9 cellular contexts compared by ENCODE assay signal in the genomic region with DNA sequence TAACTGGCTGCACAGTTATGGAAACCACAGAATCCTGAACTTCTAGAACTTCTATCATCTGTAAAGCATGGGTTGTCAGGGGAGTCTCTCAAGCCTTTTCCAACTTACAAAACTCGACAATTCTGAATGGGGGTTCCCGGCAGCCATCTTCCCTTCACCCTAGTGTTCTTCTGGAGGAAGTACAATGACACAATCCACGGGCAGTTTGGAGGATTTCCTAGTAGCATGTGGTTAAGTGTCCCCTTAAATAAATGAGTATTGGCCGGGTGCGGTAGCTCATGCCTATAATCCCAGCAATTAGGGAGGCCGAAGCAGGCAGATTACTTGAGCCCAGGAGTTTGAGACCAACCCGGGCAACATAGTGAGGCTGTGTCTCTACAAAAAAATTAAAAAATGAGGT. TPM values are rescaled to one million over a fixed set of nuclear protein-coding genes. Genes with fewer than 3 reads are reported as not detected.
A peak's percentile ranks its signal among the peaks of the same experiment; 100 is the strongest.
DNase-seq lines count a peak whose midpoint lies in the region; ATAC-seq, FAIRE-seq and TF ChIP-seq lines count a peak whose summit lies in the region.
"Had no signal": no experiment of that assay in that cellular context is flagged by ENCODE, and none has a peak within 500 bp of the region (broad histone marks: within the 10 kb centered on the region; RNA-seq: fewer than 3 reads in every experiment).

No MANE protein-coding gene starts in this region.

- no peaks in the 10 kb centered on the region for H3K9me2 ChIP-seq in Loucy (replicated peaks; ENCODE audit: low read depth, low read length)

- no peak for ATAC-seq in K562
- ATAC-seq in HG02759 (IDR thresholded peaks at IDR 0.05; ENCODE audit: unreplicated experiment): no peak
- no peak for ATAC-seq in GM18505 (IDR thresholded peaks at IDR 0.05; ENCODE audit: unreplicated experiment)
- ATAC-seq in GM21528 (IDR thresholded peaks at IDR 0.05; ENCODE audit: low FRiP score, unreplicated experiment): no peak

- no peak overlapping the region for H2AK5ac ChIP-seq in trophoblast cell (ENCODE audit: low read length)

- peak overlapping the region; percentile 70 for H3K4ac ChIP-seq in trophoblast cell (ENCODE audit: low read depth, low read length)

- DNase-seq in GM12864 (ENCODE audit: low read depth): peak; percentile 68
- peak in 1 of 4 experiments; percentile 14 for DNase-seq in K562 (ENCODE audit: extremely low read depth in 1 of 4, low spot score in 3 of 4)
- DNase-seq in trophoblast cell: peak in 1 of 2 donors; percentile 23
- DNase-seq: NCI-H2227 treated with DMSO at 0.1 percent for 48 hours had no signal

- no peak overlapping the region for H2BK120ac ChIP-seq in trophoblast cell (ENCODE audit: insufficient read depth, low read length, poor library complexity)

- H3K36me3 ChIP-seq in Loucy (ENCODE audit: insufficient read depth, low read length) (no peaks in the 10 kb centered on the region), K562 (ENCODE audit: control insufficient read depth, insufficient read depth, low read length) (no peaks in the 10 kb centered on the region), trophoblast cell (ENCODE audit: control insufficient read depth in 1 of 2, insufficient read depth in 2 of 2, low read length in 2 of 2) (peaks cover 0 to 2% of the 10 kb centered on the region in 2 experiments)

- peak; percentile 58 for TF ChIP-seq CTCF in GM12864 (IDR thresholded peaks at IDR 0.05; ENCODE audit: low read depth, low read length, missing control alignments)
- peak; percentile 35; the same call in 1 of the 2 replicates for TF ChIP-seq CTCF in Loucy (conservative IDR thresholded peaks at IDR 0.05; ENCODE audit: low read length)
- TF ChIP-seq CTCF in K562 (IDR thresholded peaks at IDR 0.05 in 2 of 3, conservative IDR thresholded peaks at IDR 0.05 in 1 of 3; ENCODE audit: insufficient read depth in 2 of 3, low read depth in 1 of 3, low read length in 3 of 3): 0 out of 6 replicates have a peak, but pooled peaks of 1 of the 3 experiments have one; percentile 20

- no TSS peak for BruUV-seq in K562 (replicated peaks; lab: Mats Ljungman, UMichigan)

- no peak for TF ChIP-seq EP300 in K562 (IDR thresholded peaks at IDR 0.05; ENCODE audit: low read length)

- CTCF ChIA-PET in K562 (lab: Yijun Ruan, JAX; ENCODE audit: low intra/inter-chr PET ratio): no interaction called here

- H3K4me3 ChIP-seq in GM12864 (ENCODE audit: low read depth, low read length) (peak overlapping the region; percentile 91), Loucy (ENCODE audit: low read length, poor library complexity, severe bottlenecking) (no peak overlapping the region), K562 (no peak overlapping the region), trophoblast cell (ENCODE audit: low read depth, low read length) (no peak overlapping the region)

- H4K20me1 ChIP-seq in Loucy (ENCODE audit: insufficient read depth, low read length, poor library complexity, severe bottlenecking) (no peaks in the 10 kb centered on the region), K562 (replicated peaks; ENCODE audit: control insufficient read depth, insufficient read depth, low read length) (no peaks in the 10 kb centered on the region)

- H3K9me1 ChIP-seq in K562 (ENCODE audit: control insufficient read depth, insufficient read depth, low read length): no peaks in the 10 kb centered on the region

- H2AFZ ChIP-seq in Loucy (ENCODE audit: low read length): no peak overlapping the region
- H2AFZ ChIP-seq in K562 (ENCODE audit: low read depth, low read length): no peak overlapping the region
- no peak overlapping the region for H2AFZ ChIP-seq in trophoblast cell (ENCODE audit: insufficient read depth, low read length, poor library complexity)

- no peak overlapping the region for H3K9ac ChIP-seq in Loucy (ENCODE audit: low read depth, low read length, poor library complexity, severe bottlenecking)
- H3K9ac ChIP-seq in K562 (ENCODE audit: insufficient read depth in 1 of 2, low read depth in 2 of 2, low read length in 2 of 2): no peak overlapping the region
- H3K9ac ChIP-seq in trophoblast cell (ENCODE audit: low read length): no peak overlapping the region

- H2BK5ac ChIP-seq in trophoblast cell (ENCODE audit: low read depth, low read length, poor library complexity): no peak overlapping the region

- H3K4me1 ChIP-seq in Loucy (ENCODE audit: insufficient read depth, low read length, poor library complexity, severe bottlenecking) (peaks cover 24% of the 10 kb centered on the region), K562 (replicated peaks in 1 of 2; ENCODE audit: control insufficient read depth in 2 of 2, insufficient read depth in 2 of 2, low read length in 2 of 2) (peaks cover 8 to 22% of the 10 kb centered on the region in 2 experiments), trophoblast cell (ENCODE audit: control insufficient read depth in 1 of 2, insufficient read depth in 2 of 2, low read length in 2 of 2) (peaks cover 2 to 6% of the 10 kb centered on the region in 2 experiments)

- H3K27me3 ChIP-seq in Loucy (ENCODE audit: insufficient read depth, low read length, poor library complexity, severe bottlenecking) (no peaks in the 10 kb centered on the region), K562 (ENCODE audit: control insufficient read depth in 2 of 2, insufficient read depth in 2 of 2, low read length in 2 of 2) (no peaks in the 10 kb centered on the region; a peak in 2 of 5 replicates), trophoblast cell (ENCODE audit: insufficient read depth, low read length) (no peaks in the 10 kb centered on the region)

- H3K79me2 ChIP-seq in Loucy (ENCODE audit: insufficient read depth, low read length) (0 out of 2 replicates have a peak, but pooled peaks cover 3% of the 10 kb centered on the region), K562 (ENCODE audit: control insufficient read depth, insufficient read depth, low read length) (no peaks in the 10 kb centered on the region), trophoblast cell (ENCODE audit: control insufficient read depth, insufficient read depth, low read length, poor library complexity) (peaks cover 10% of the 10 kb centered on the region)

- WGBS in K562 (ENCODE audit: insufficient coverage, low coverage, missing lambda C conversion rate): 66% methylated on average over 7 of the region's 7 CpGs
- no CpG with 5 or more reads among the region's 7 CpGs for WGBS in trophoblast cell (ENCODE audit: extremely low coverage, insufficient coverage, insufficient read length)

- TF ChIP-seq POLR2A in K562 (conservative IDR thresholded peaks at IDR 0.05) (no peak), GM18505 (IDR thresholded peaks at IDR 0.05; ENCODE audit: borderline replicate concordance, extremely low read depth, insufficient read depth, insufficient read length) (no peak)

- H2BK12ac ChIP-seq in trophoblast cell (ENCODE audit: low read length): no peak overlapping the region

- H3K79me1 ChIP-seq in trophoblast cell (ENCODE audit: low read length): peaks cover 22% of the 10 kb centered on the region

- no peak overlapping the region for H4K91ac ChIP-seq in trophoblast cell (ENCODE audit: low read depth, low read length)

- H3K9me3 ChIP-seq in Loucy (ENCODE audit: insufficient read depth, low read depth, low read length) (no peaks in the 10 kb centered on the region), K562 (replicated peaks; ENCODE audit: control insufficient read depth, insufficient read depth, low read depth, low read length) (no peaks in the 10 kb centered on the region), trophoblast cell (ENCODE audit: insufficient read depth, low read depth, low read length) (no peaks in the 10 kb centered on the region)

- intact Hi-C loops in K562 (cut with micrococcal nuclease): no loop called here

- no peak overlapping the region for H4K12ac ChIP-seq in trophoblast cell (ENCODE audit: low read depth, low read length)

- peak; percentile 68 for FAIRE-seq in K562 (lab: Jason Lieb, UNC)
- FAIRE-seq: keratinocyte had no signal

- TF ChIP-seq RAD21 in K562 (CRISPR knock-in tag; conservative IDR thresholded peaks at IDR 0.05 in 1 of 2, IDR thresholded peaks at IDR 0.05 in 1 of 2): no peak

- H3K18ac ChIP-seq in trophoblast cell (ENCODE audit: low read length): no peak overlapping the region

- H3K27ac ChIP-seq in K562 (ENCODE audit: extremely low read depth, low read depth, low read length): no peak overlapping the region
- no peak overlapping the region for H3K27ac ChIP-seq in trophoblast cell (ENCODE audit: low read depth, low read length)

- H4K8ac ChIP-seq in trophoblast cell (ENCODE audit: low read depth, low read length): no peak overlapping the region

- POLR2A ChIA-PET in K562 (lab: Yijun Ruan, JAX): no interaction called here

- peaks cover 5% of the 10 kb centered on the region; the same call in 1 of the 2 replicates for H3F3A ChIP-seq in Loucy (ENCODE audit: low read depth)

- no peak overlapping the region for H3K23ac ChIP-seq in trophoblast cell (ENCODE audit: low read length)

- no peak overlapping the region for H3K14ac ChIP-seq in trophoblast cell (ENCODE audit: low read length)

- H3K4me2 ChIP-seq in Loucy (ENCODE audit: low read depth, low read length, poor library complexity, severe bottlenecking) (no peak overlapping the region), K562 (ENCODE audit: insufficient read depth, low read length) (no peak overlapping the region), trophoblast cell (ENCODE audit: low read length) (no peak overlapping the region)

- in situ Hi-C loops in K562 (cut with MboI): no loop called here

RNA-seq across cellular contexts. Expression of gene SLC16A6, which starts 2.1 kb away (rescaled TPM):
- 0.14 and 0.33 TPM in 2 replicates for total RNA-seq in K562 (2011; cell fraction: chromatin; rRNA removed; ENCODE audit: low replicate concordance)
- total RNA-seq in K562 (2011; cell fraction: nucleolus; rRNA removed): 0.17 TPM in 1 of 2 replicates, not detected in the other
- total RNA-seq in K562 (2011; cell fraction: nucleoplasm; rRNA removed): 0.23 and 0.51 TPM in 2 replicates
- total RNA-seq in K562 (2014; rRNA removed) (0.04 and 0.05 TPM in 2 replicates), K562 (2014; rRNA removed; fragmentation: Illumina TruSeq; extraction: Trizol) (0.15 and 0.26 TPM in 2 replicates), K562 (2015; rRNA removed; fragmentation: Illumina TruSeq; extraction: Trizol) (0.11 and 0.15 TPM in 2 replicates), K562 (2021) (0.16 and 0.42 TPM in 2 replicates)
- polyA plus RNA-seq in K562 (2011; rRNA removed) (0.05 and 0.11 TPM in 2 replicates), K562 (2014; fragmentation: Illumina TruSeq; extraction: Trizol) (0.11 and 0.31 TPM in 2 replicates), K562 (2014; fragmentation: Nextera tagmentation; extraction: Ambion mirVana) (under 1 TPM; 0.08 to 0.27 TPM), K562 (2014; rRNA removed) (0.07 and 0.15 TPM in 2 replicates)
- polyA plus RNA-seq in K562 (2011; cell fraction: cytosol; rRNA removed): 0.04 TPM in 1 of 2 replicates, not detected in the other
- polyA plus RNA-seq in K562 (2011; cell fraction: nucleus; rRNA removed): 0.10 and 0.11 TPM in 2 replicates
- 0.17 and 0.21 TPM in 2 replicates for polyA plus RNA-seq in K562 (2012)
- polyA minus RNA-seq in K562 (2011; rRNA and poly(A)+ RNA removed): 0.39 TPM in 1 of 2 replicates, not detected in the other
- 0.67 and 1.3 TPM in 2 replicates for polyA minus RNA-seq in K562 (2011; cell fraction: cytosol; rRNA and poly(A)+ RNA removed)
- 0.27 TPM in 1 of 2 replicates, not detected in the other for polyA minus RNA-seq in K562 (2011; cell fraction: nucleus; rRNA and poly(A)+ RNA removed)
- polyA plus RNA-seq in trophoblast cell (2013): 10.7 and 11.1 TPM in 2 replicates

RNA-seq across cellular contexts. Expression of gene ARSG, which starts 2.5 kb away (rescaled TPM):
- total RNA-seq in K562 (2011; cell fraction: chromatin; rRNA removed; ENCODE audit: low replicate concordance): 5.9 and 6.9 TPM in 2 replicates
- total RNA-seq in K562 (2011; cell fraction: nucleolus; rRNA removed): 2.2 and 3.3 TPM in 2 replicates
- total RNA-seq in K562 (2011; cell fraction: nucleoplasm; rRNA removed): 3.2 and 7.3 TPM in 2 replicates
- 1.7 and 1.8 TPM in 2 replicates for total RNA-seq in K562 (2014; rRNA removed)
- total RNA-seq in K562 (2014; rRNA removed; fragmentation: Illumina TruSeq; extraction: Trizol): 2.1 and 3.1 TPM in 2 replicates
- total RNA-seq in K562 (2015; rRNA removed; fragmentation: Illumina TruSeq; extraction: Trizol): 1.6 and 2.1 TPM in 2 replicates
- total RNA-seq in K562 (2021): 1.1 and 1.6 TPM in 2 replicates
- polyA plus RNA-seq in K562 (2011; rRNA removed): 0.64 and 1.4 TPM in 2 replicates
- 1.3 and 1.8 TPM in 2 replicates for polyA plus RNA-seq in K562 (2011; cell fraction: cytosol; rRNA removed)
- polyA plus RNA-seq in K562 (2011; cell fraction: nucleus; rRNA removed): 1.6 and 1.9 TPM in 2 replicates
- polyA plus RNA-seq in K562 (2012): 1.5 and 2.5 TPM in 2 replicates
- 3.8 and 5.6 TPM in 2 replicates for polyA plus RNA-seq in K562 (2014; fragmentation: Illumina TruSeq; extraction: Trizol)
- polyA plus RNA-seq in K562 (2014; fragmentation: Nextera tagmentation; extraction: Ambion mirVana): 1 to 10 TPM; 1.0 to 1.8 TPM
- 3.7 and 3.8 TPM in 2 replicates for polyA plus RNA-seq in K562 (2014; rRNA removed)
- 1.3 and 3.0 TPM in 2 replicates for polyA minus RNA-seq in K562 (2011; rRNA and poly(A)+ RNA removed)
- not detected in 2 replicates for polyA minus RNA-seq in K562 (2011; cell fraction: cytosol; rRNA and poly(A)+ RNA removed)
- 0.81 and 1.9 TPM in 2 replicates for polyA minus RNA-seq in K562 (2011; cell fraction: nucleus; rRNA and poly(A)+ RNA removed)
- polyA plus RNA-seq in trophoblast cell (2013): 2.8 and 3.0 TPM in 2 replicates

RNA-seq across cellular contexts. Expression of gene AMZ2, which starts 41.0 kb away (rescaled TPM):
- total RNA-seq in K562 (2011; cell fraction: chromatin; rRNA removed; ENCODE audit: low replicate concordance): 14.4 and 17.0 TPM in 2 replicates
- 12.1 and 12.7 TPM in 2 replicates for total RNA-seq in K562 (2011; cell fraction: nucleolus; rRNA removed)
- total RNA-seq in K562 (2011; cell fraction: nucleoplasm; rRNA removed): 14.9 and 16.1 TPM in 2 replicates
- total RNA-seq in K562 (2014; rRNA removed): 22.6 and 30.9 TPM in 2 replicates
- total RNA-seq in K562 (2014; rRNA removed; fragmentation: Illumina TruSeq; extraction: Trizol): 52.6 and 57.9 TPM in 2 replicates
- total RNA-seq in K562 (2015; rRNA removed; fragmentation: Illumina TruSeq; extraction: Trizol): 44.8 and 47.0 TPM in 2 replicates
- 41.1 and 43.2 TPM in 2 replicates for total RNA-seq in K562 (2021)
- 54.0 and 59.2 TPM in 2 replicates for polyA plus RNA-seq in K562 (2011; rRNA removed)
- polyA plus RNA-seq in K562 (2011; cell fraction: cytosol; rRNA removed): 29.8 and 49.7 TPM in 2 replicates
- polyA plus RNA-seq in K562 (2011; cell fraction: nucleus; rRNA removed): 38.0 and 55.7 TPM in 2 replicates
- polyA plus RNA-seq in K562 (2012): 51.0 and 61.3 TPM in 2 replicates
- polyA plus RNA-seq in K562 (2014; fragmentation: Illumina TruSeq; extraction: Trizol): 75.2 and 92.2 TPM in 2 replicates
- 10 to 100 TPM; 56.9 to 74.5 TPM for polyA plus RNA-seq in K562 (2014; fragmentation: Nextera tagmentation; extraction: Ambion mirVana)
- 34.8 and 41.8 TPM in 2 replicates for polyA plus RNA-seq in K562 (2014; rRNA removed)
- polyA minus RNA-seq in K562 (2011; rRNA and poly(A)+ RNA removed): 32.1 and 35.0 TPM in 2 replicates
- polyA minus RNA-seq in K562 (2011; cell fraction: cytosol; rRNA and poly(A)+ RNA removed): 8.7 and 11.4 TPM in 2 replicates
- 9.0 and 16.4 TPM in 2 replicates for polyA minus RNA-seq in K562 (2011; cell fraction: nucleus; rRNA and poly(A)+ RNA removed)
- 102 and 110 TPM in 2 replicates for polyA plus RNA-seq in trophoblast cell (2013)
